In the genomic region with DNA sequence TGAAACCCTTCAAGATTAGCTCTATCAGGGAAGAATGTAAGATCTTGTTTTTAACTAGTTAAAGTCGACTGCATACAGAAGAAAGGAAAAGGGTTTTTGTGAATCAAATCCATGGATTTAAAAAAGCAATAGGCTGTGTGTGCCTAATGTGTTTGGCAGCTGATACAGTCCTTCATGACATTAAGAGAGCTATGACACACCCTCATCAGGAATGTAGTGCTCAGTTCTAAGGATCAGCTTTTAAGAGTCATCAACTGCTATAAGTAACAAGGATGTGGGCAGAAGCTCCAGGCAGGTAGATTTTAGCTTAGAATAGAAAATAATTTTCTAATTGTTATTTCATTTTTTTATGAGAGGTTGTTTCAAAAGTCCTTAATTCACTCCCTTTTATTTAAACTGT, we compare ENCODE assay signal across 1 cellular context.
TF ChIP-seq lines count a peak whose summit lies in the region.

No MANE protein-coding gene starts in this region.

TF ChIP-seq in A549, 52 proteins besides CTCF, POLR2A, EP300 and RAD21 (continued from another document):
- no peak for TF ChIP-seq BCL3 (IDR thresholded peaks at IDR 0.05)
- TF ChIP-seq TFCP2L1 (CRISPR knock-in tag; IDR thresholded peaks at IDR 0.05), result no peak
- no peak for TF ChIP-seq KDM1A (IDR thresholded peaks at IDR 0.05; ENCODE audit: low read depth)
